In the genomic region with DNA sequence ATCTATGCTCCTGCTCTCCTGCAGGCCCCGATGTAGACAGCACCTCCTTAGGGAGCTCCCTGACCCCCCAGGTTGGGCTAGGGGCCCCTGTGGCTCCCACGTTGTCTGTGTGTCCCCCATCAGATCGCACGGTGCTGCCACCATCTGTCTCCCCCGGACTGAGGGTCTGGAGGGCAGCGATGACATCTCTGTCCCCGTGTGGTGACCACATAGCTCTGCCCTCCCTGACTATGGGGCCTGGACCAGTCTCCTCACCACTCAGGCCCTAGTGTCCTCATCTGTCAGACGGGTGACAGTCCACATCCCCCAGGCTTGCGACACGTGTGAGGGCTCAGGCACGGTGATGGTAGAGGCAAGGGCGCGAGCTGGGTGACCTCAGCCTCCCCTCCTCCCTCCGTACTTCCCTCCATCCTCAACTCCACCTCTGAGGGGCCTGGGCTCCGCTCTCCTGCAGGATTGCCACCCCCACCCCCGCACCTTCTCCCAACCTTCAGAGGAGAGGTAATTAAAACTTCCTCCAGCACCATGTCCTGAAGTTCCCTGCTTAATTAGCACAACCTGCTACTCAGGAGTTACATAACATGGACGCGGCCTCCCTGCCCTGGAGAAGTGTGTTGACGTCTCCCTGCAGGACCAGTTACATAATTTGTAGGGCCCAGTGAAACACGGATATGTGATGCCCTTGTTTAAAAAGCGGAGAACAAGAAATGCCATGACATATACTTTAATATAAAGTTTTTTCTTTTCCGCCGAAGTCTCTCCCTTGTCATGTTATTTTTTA, we compare ENCODE assay signal across 17 cellular contexts.
DNase-seq lines count a peak whose midpoint lies in the region; ATAC-seq and TF ChIP-seq lines count a peak whose summit lies in the region.
"Had no signal": no experiment of that assay in that cellular context is flagged by ENCODE, and none has a peak within 500 bp of the region (broad histone marks: within the 10 kb centered on the region; RNA-seq: fewer than 3 reads in every experiment).

No MANE protein-coding gene starts in this region.

- no peak overlapping the region for H3K27ac ChIP-seq in sigmoid colon
- H3K27ac ChIP-seq in brain microvascular endothelial cell, result no peak overlapping the region
- H3K27ac ChIP-seq in A673 (ENCODE audit: low read depth, low read length, poor library complexity, severe bottlenecking), result no peak overlapping the region
- H3K27ac ChIP-seq: HL-60 had no signal

- in situ Hi-C loops in brain microvascular endothelial cell (cut with HindIII; ENCODE audit: low pct_ligation_motif_present, low sequenced_read_pairs), result no loop called here

- no peak overlapping the region for H3K27ac Mint-ChIP-seq in natural killer cell
- no peak overlapping the region for H3K27ac Mint-ChIP-seq in natural killer cell treated with Interleukin-12 subunit alpha and Interleukin-12 subunit beta and Interleukin-15 and Interleukin-18, amount 100 ng/mL, for 72 hours
- H3K27ac Mint-ChIP-seq: B cell; CD4-positive, alpha-beta T cell; HFFc6 had no signal

- H3K9me3 ChIP-seq in sigmoid colon (peaks cover 0 to 3% (median under 1%) of the 10 kb centered on the region in 4 donors), A673 (ENCODE audit: low read depth, low read length, poor library complexity, severe bottlenecking) (no peaks in the 10 kb centered on the region)

- H3K4me3 ChIP-seq in sigmoid colon (no peak overlapping the region), brain microvascular endothelial cell (ENCODE audit: low read depth, low read length) (no peak overlapping the region), A673 (ENCODE audit: low read depth, low read length, poor library complexity, severe bottlenecking) (no peak overlapping the region)

- peaks cover under 1 to 4% of the 10 kb centered on the region in 2 donors for H3K9me3 Mint-ChIP-seq in natural killer cell
- peaks cover 5% of the 10 kb centered on the region for H3K9me3 Mint-ChIP-seq in natural killer cell treated with Interleukin-12 subunit alpha and Interleukin-12 subunit beta and Interleukin-15 and Interleukin-18, amount 100 ng/mL, for 72 hours

- H3K4me1 ChIP-seq in sigmoid colon, result no peaks in the 10 kb centered on the region
- no peaks in the 10 kb centered on the region for H3K4me1 ChIP-seq in A673 (ENCODE audit: insufficient read depth, low read length, poor library complexity, severe bottlenecking)

- H3K4me3 Mint-ChIP-seq in natural killer cell, result no peak overlapping the region
- no peak overlapping the region for H3K4me3 Mint-ChIP-seq in natural killer cell treated with Interleukin-12 subunit alpha and Interleukin-12 subunit beta and Interleukin-15 and Interleukin-18, amount 100 ng/mL, for 72 hours
- H3K4me3 Mint-ChIP-seq: B cell; CD4-positive, alpha-beta T cell; HFFc6 had no signal

- no TSS peak for BruUV-seq in A673 (replicated peaks; lab: Mats Ljungman, UMichigan)

- ATAC-seq in natural killer cell, result no peak
- no peak for ATAC-seq in natural killer cell treated with Interleukin-12 subunit alpha and Interleukin-12 subunit beta and Interleukin-15 and Interleukin-18, amount 100 ng/mL, for 72 hours
- ATAC-seq: PC-3 had no signal

- no peaks in the 10 kb centered on the region for H3K36me3 ChIP-seq in sigmoid colon
- no peaks in the 10 kb centered on the region for H3K36me3 ChIP-seq in brain microvascular endothelial cell (replicated peaks)
- H3K36me3 ChIP-seq in A673 (ENCODE audit: insufficient read depth, low read length, poor library complexity, severe bottlenecking), result no peaks in the 10 kb centered on the region

- H3K27me3 Mint-ChIP-seq in natural killer cell (ENCODE audit: low read depth in 2 of 2), result peaks cover 10 to 34% of the 10 kb centered on the region in 2 donors
- H3K27me3 Mint-ChIP-seq in natural killer cell treated with Interleukin-12 subunit alpha and Interleukin-12 subunit beta and Interleukin-15 and Interleukin-18, amount 100 ng/mL, for 72 hours, result peaks cover 19 to 39% of the 10 kb centered on the region in 2 donors

- H3K36me3 Mint-ChIP-seq in natural killer cell, result no peaks in the 10 kb centered on the region
- H3K36me3 Mint-ChIP-seq in natural killer cell treated with Interleukin-12 subunit alpha and Interleukin-12 subunit beta and Interleukin-15 and Interleukin-18, amount 100 ng/mL, for 72 hours, result peaks cover 10% of the 10 kb centered on the region

- TF ChIP-seq CTCF in natural killer cell (IDR thresholded peaks at IDR 0.05) (no peak), sigmoid colon (IDR thresholded peaks at IDR 0.05) (no peak), brain microvascular endothelial cell (IDR thresholded peaks at IDR 0.05; ENCODE audit: low read depth, low read length, missing control alignments) (no peak), A673 (conservative IDR thresholded peaks at IDR 0.05; ENCODE audit: low read depth, low read length) (no peak)

- TF ChIP-seq EP300 in sigmoid colon (IDR thresholded peaks at IDR 0.05), result no peak

- intact Hi-C loops in natural killer cell (cut with micrococcal nuclease), result no loop called here
- intact Hi-C loops in sigmoid colon (cut with DNase I), result no loop called here
- intact Hi-C loops in A673 (cut with micrococcal nuclease; ENCODE audit: unreplicated experiment), result no loop called here

- CTCF ChIA-PET in A673 (lab: Charles Lee), result no interaction called here

- peaks cover 0 to 45% (median 9%) of the 10 kb centered on the region in 3 donors for H3K27me3 ChIP-seq in sigmoid colon
- H3K27me3 ChIP-seq in brain microvascular endothelial cell (replicated peaks), result no peaks in the 10 kb centered on the region
- H3K27me3 ChIP-seq in A673 (replicated peaks; ENCODE audit: insufficient read depth, low read depth, low read length, poor library complexity), result peaks cover 55% of the 10 kb centered on the region

- no peaks in the 10 kb centered on the region for H3K4me1 Mint-ChIP-seq in natural killer cell
- no peaks in the 10 kb centered on the region for H3K4me1 Mint-ChIP-seq in natural killer cell treated with Interleukin-12 subunit alpha and Interleukin-12 subunit beta and Interleukin-15 and Interleukin-18, amount 100 ng/mL, for 72 hours (ENCODE audit: low read depth in 2 of 2)
- H3K4me1 Mint-ChIP-seq: B cell had no signal

- no peak for TF ChIP-seq POLR2A in sigmoid colon (IDR thresholded peaks at IDR 0.05)

- POLR2A ChIA-PET in A673 (lab: Charles Lee; ENCODE audit: low non-redundant PET), result no interaction called here

- 72 to 76% methylated on average over 23 of the region's 23 CpGs for WGBS in sigmoid colon, 2 donors

- peak; percentile 9 for DNase-seq in natural killer cell
- no peak for DNase-seq in natural killer cell treated with Interleukin-12 subunit alpha and Interleukin-12 subunit beta and Interleukin-15 and Interleukin-18, amount 100 ng/mL, for 72 hours (ENCODE audit: low spot score)
- DNase-seq in islet precursor cell, result peak; percentile 37
- DNase-seq in sigmoid colon, result peak; percentile 38
- no peak for DNase-seq in occipital lobe (lab: John Stamatoyannopoulos, UW)
- no peak for DNase-seq in brain microvascular endothelial cell
- DNase-seq in A673 (ENCODE audit: low spot score), result no peak
- DNase-seq: CD4-positive, alpha-beta T cell; DMS79; GOT3; HFFc6; KBM-7; NCI-H1048; NCI-H345; PC-3 had no signal

Comparison
In these comparisons a context has a peak if more than half of its experiments do, and no peak if none do; other contexts are left out.
1. DNase-seq: peak in natural killer cell (single experiment), islet precursor cell (single experiment) and sigmoid colon (single experiment); none in natural killer cell treated with Interleukin-12 subunit alpha and Interleukin-12 subunit beta and Interleukin-15 and Interleukin-18, amount 100 ng/mL, for 72 hours (single experiment), occipital lobe (single experiment), brain microvascular endothelial cell (single experiment) and A673 (single experiment).